7 cellular contexts compared by ENCODE assay signal in genomic region chr12:102769323-102769916, GRCh38.
A peak's percentile ranks its signal among the peaks of the same experiment; 100 is the strongest.
DNase-seq lines count a peak whose midpoint lies in the region; ATAC-seq and TF ChIP-seq lines count a peak whose summit lies in the region.

No MANE protein-coding gene starts in this region.

- no peak for TF ChIP-seq POLR2A in transverse colon (IDR thresholded peaks at IDR 0.05)

- WGBS in endodermal cell (ENCODE audit: insufficient coverage in 1 of 2, insufficient read length in 1 of 2), 2 experiments, result 11 to 20% methylated on average over 2 to 6 of the region's 6 CpGs
- 31% methylated on average over 3 of the region's 6 CpGs for WGBS in mesenchymal stem cell
- WGBS in transverse colon (ENCODE audit: low coverage in 1 of 2), 2 donors, result 10 to 17% methylated on average over 1 to 6 of the region's 6 CpGs

- H4K8ac ChIP-seq in mesenchymal stem cell (ENCODE audit: low read length), result no peak overlapping the region

- H3K27ac ChIP-seq in endodermal cell (ENCODE audit: low read depth, low read length) (no peak overlapping the region), mesenchymal stem cell (ENCODE audit: low read length, poor library complexity, severe bottlenecking) (no peak overlapping the region), transverse colon (no peak overlapping the region)

- no peaks in the 10 kb centered on the region for H3K36me3 Mint-ChIP-seq in endodermal cell (ENCODE audit: low read depth)

- no peak overlapping the region for H3K23ac ChIP-seq in mesenchymal stem cell (ENCODE audit: low read length in 2 of 2)

- H3K79me1 ChIP-seq in mesenchymal stem cell (replicated peaks; ENCODE audit: low read length, poor library complexity, severe bottlenecking), result no peaks in the 10 kb centered on the region

- TF ChIP-seq EP300 in transverse colon (IDR thresholded peaks at IDR 0.05; ENCODE audit: low read depth), result no peak

- in situ Hi-C loops in transverse colon (cut with MboI; ENCODE audit: low pct_ligation_motif_present in 1 of 4, low pct_unique_long_range_greater_than_20kb in 1 of 4, low sequenced_read_pairs in 3 of 4), result no loop called here

- DNase-seq in EH (ENCODE audit: low read depth) (peak; percentile 74), NCI-H1105 treated with DMSO at 0.1 percent for 48 hours (lab: John Stamatoyannopoulos, UW) (peak; percentile 52), SW480 (ENCODE audit: low spot score) (peak; percentile 56), endodermal cell (peak; percentile 91), mesenchymal stem cell (peak; percentile 49), transverse colon (peak; percentile 26)

- H3K27me3 Mint-ChIP-seq in endodermal cell (ENCODE audit: insufficient read depth), result no peaks in the 10 kb centered on the region

- H3K9ac ChIP-seq in endodermal cell (ENCODE audit: extremely low read depth, low read length, poor library complexity, severe bottlenecking) (no peak overlapping the region), mesenchymal stem cell (ENCODE audit: low read length) (peak overlapping the region; percentile 49)

- H3K27ac Mint-ChIP-seq in endodermal cell, result no peak overlapping the region

- no peaks in the 10 kb centered on the region for H3K4me1 Mint-ChIP-seq in endodermal cell

- H2BK120ac ChIP-seq in mesenchymal stem cell (ENCODE audit: low read depth, low read length), result no peak overlapping the region

- H3K14ac ChIP-seq in mesenchymal stem cell (ENCODE audit: low read length in 2 of 2), result no peak overlapping the region

- H3K4me3 Mint-ChIP-seq in endodermal cell, result no peak overlapping the region

- H3K4me2 ChIP-seq in mesenchymal stem cell (ENCODE audit: low read length, poor library complexity, severe bottlenecking), result no peak overlapping the region

- H2BK12ac ChIP-seq in mesenchymal stem cell (ENCODE audit: low read length in 2 of 2), result no peak overlapping the region

- no peak overlapping the region for H2AK5ac ChIP-seq in mesenchymal stem cell (ENCODE audit: low read length, severe bottlenecking)

- no peak overlapping the region for H2BK15ac ChIP-seq in mesenchymal stem cell (ENCODE audit: low read depth, poor library complexity, severe bottlenecking)

- H3K9me3 Mint-ChIP-seq in endodermal cell, result no peaks in the 10 kb centered on the region

- H3K36me3 ChIP-seq in endodermal cell (ENCODE audit: control insufficient read depth, insufficient read depth, low read length), result no peaks in the 10 kb centered on the region
- no peaks in the 10 kb centered on the region for H3K36me3 ChIP-seq in mesenchymal stem cell (ENCODE audit: control insufficient read depth in 1 of 2, insufficient read depth in 2 of 2, low read depth in 1 of 2, low read length in 2 of 2)
- H3K36me3 ChIP-seq in transverse colon, result no peaks in the 10 kb centered on the region

- H3K18ac ChIP-seq in mesenchymal stem cell (ENCODE audit: low read depth in 1 of 2, low read length in 2 of 2), result no peak overlapping the region

- H3K4me1 ChIP-seq in endodermal cell (ENCODE audit: control insufficient read depth, insufficient read depth, low read length), result no peaks in the 10 kb centered on the region
- no peaks in the 10 kb centered on the region for H3K4me1 ChIP-seq in mesenchymal stem cell (ENCODE audit: control insufficient read depth, insufficient read depth, low read depth, low read length)
- no peaks in the 10 kb centered on the region for H3K4me1 ChIP-seq in transverse colon

- TF ChIP-seq CTCF in endodermal cell (conservative IDR thresholded peaks at IDR 0.05) (peak; percentile 86), transverse colon (IDR thresholded peaks at IDR 0.05) (peak in 4 of 5 experiments; percentile 27 to 48 (median 44))

- H2BK5ac ChIP-seq in mesenchymal stem cell (ENCODE audit: low read depth, low read length, poor library complexity, severe bottlenecking), result no peak overlapping the region

- ATAC-seq in GM21723 (IDR thresholded peaks at IDR 0.05; ENCODE audit: unreplicated experiment), result peak; percentile 69

- H3K27me3 ChIP-seq in endodermal cell (ENCODE audit: control insufficient read depth, insufficient read depth, low read length, poor library complexity, severe bottlenecking), result no peaks in the 10 kb centered on the region
- H3K27me3 ChIP-seq in mesenchymal stem cell (ENCODE audit: control insufficient read depth in 1 of 2, insufficient read depth in 1 of 2, low read length in 2 of 2), result no peaks in the 10 kb centered on the region
- no peaks in the 10 kb centered on the region for H3K27me3 ChIP-seq in transverse colon

- H3K9me3 ChIP-seq in endodermal cell (ENCODE audit: control insufficient read depth, low read length) (no peaks in the 10 kb centered on the region), mesenchymal stem cell (ENCODE audit: control insufficient read depth, low read length) (no peaks in the 10 kb centered on the region), transverse colon (no peaks in the 10 kb centered on the region)

- no peak overlapping the region for H4K91ac ChIP-seq in mesenchymal stem cell (ENCODE audit: low read length)

- H3K4ac ChIP-seq in mesenchymal stem cell (ENCODE audit: low read depth in 1 of 2, low read length in 2 of 2), result no peak overlapping the region

- H2AFZ ChIP-seq in mesenchymal stem cell (ENCODE audit: low read depth, low read length), result no peak overlapping the region

- no peak overlapping the region for H3K4me3 ChIP-seq in endodermal cell (ENCODE audit: low read length)
- H3K4me3 ChIP-seq in mesenchymal stem cell (ENCODE audit: insufficient read depth in 1 of 2, low read depth in 1 of 2, low read length in 2 of 2), result no peak overlapping the region
- H3K4me3 ChIP-seq in transverse colon, result no peak overlapping the region

- intact Hi-C loops in transverse colon (cut with DNase I; ENCODE audit: low total_unique reads), result no loop called here

Comparison
In these comparisons a context has a peak if more than half of its experiments do, and no peak if none do; other contexts are left out.
1. DNase-seq: peak in every context shown above with its lines; median percentile 91 in endodermal cell; 74 in EH; 56 in SW480; 52 in NCI-H1105 treated with DMSO at 0.1 percent for 48 hours; 49 in mesenchymal stem cell; 26 in transverse colon.